In genomic region chr19:1648926-1649541, GRCh38 we compare ENCODE assay signal across 1 cellular context.
TF ChIP-seq lines count a peak whose summit lies in the region.

No MANE protein-coding gene starts in this region.

TF ChIP-seq in HEK293T, 16 proteins besides CTCF, POLR2A, EP300 and RAD21 (continued from another document):
- TF ChIP-seq PKNOX1 (IDR thresholded peaks at IDR 0.05) (no peak), SUZ12 (IDR thresholded peaks at IDR 0.05) (no peak)
TF ChIP-seq in HEK293T: peak in this region for 0.
